ENCODE assay signal across 22 cellular contexts in genomic region chr11:59878482-59878881, GRCh38. TPM values are rescaled to one million over a fixed set of nuclear protein-coding genes. Genes with fewer than 3 reads are reported as not detected.
DNase-seq lines count a peak whose midpoint lies in the region; ATAC-seq, FAIRE-seq and TF ChIP-seq lines count a peak whose summit lies in the region.
"Had no signal": no experiment of that assay in that cellular context is flagged by ENCODE, and none has a peak within 500 bp of the region (broad histone marks: within the 10 kb centered on the region; RNA-seq: fewer than 3 reads in every experiment).

OOSP3 (plus strand) TSS chr11:59878782; CDS start chr11:59878809, 27 bp downstream.

- CTCF ChIA-PET in Calu3 (lab: Charles Lee) = no interaction called here
- CTCF ChIA-PET in endothelial cell of umbilical vein (lab: Charles Lee) = interaction anchor here (1.6 kb wide), 1 partner anchor 23 kb away, joined by 3 read pairs; no protein-coding TSS in a partner anchor

- peaks cover 10% of the 10 kb centered on the region for H3K9me2 ChIP-seq in GM23338 (ENCODE audit: insufficient read depth)

- H3F3A ChIP-seq in GM23338 (replicated peaks; ENCODE audit: low read depth) = no peaks in the 10 kb centered on the region

- BruUV-seq in Calu3 (replicated peaks; lab: Mats Ljungman, UMichigan) = no TSS peak
- BruUV-seq in endothelial cell of umbilical vein (replicated peaks; lab: Mats Ljungman, UMichigan) = no TSS peak

- dilution Hi-C loops in endothelial cell of umbilical vein (cut with MboI; ENCODE audit: extremely low pct_ligation_motif_present, low sequenced_read_pairs) = no loop called here

- TF ChIP-seq CTCF in Calu3 (IDR thresholded peaks at IDR 0.05; ENCODE audit: unreplicated experiment) (no peak), GM23338 (conservative IDR thresholded peaks at IDR 0.05; ENCODE audit: low read depth in 2 of 2) (no peak), endothelial cell of umbilical vein (IDR thresholded peaks at IDR 0.05; ENCODE audit: extremely low read depth in 1 of 2, insufficient read depth in 1 of 2, low read depth in 1 of 2, low read length in 2 of 2) (no peak), progenitor cell of endocrine pancreas (IDR thresholded peaks at IDR 0.05; ENCODE audit: unreplicated experiment) (no peak), gastroesophageal sphincter (IDR thresholded peaks at IDR 0.05) (no peak)

- H4K20me1 ChIP-seq in GM23338 (replicated peaks; ENCODE audit: insufficient read depth) = no peaks in the 10 kb centered on the region
- H4K20me1 ChIP-seq in endothelial cell of umbilical vein (replicated peaks; ENCODE audit: control insufficient read depth, extremely low read depth, insufficient read depth, low read length) = no peaks in the 10 kb centered on the region
- H4K20me1 ChIP-seq: BLaER1 had no signal

- H3K27me3 Mint-ChIP-seq in Calu3 (ENCODE audit: unreplicated experiment) (no peaks in the 10 kb centered on the region), GM23338 (ENCODE audit: insufficient read depth, low read depth, poor library complexity) (peaks cover 1% of the 10 kb centered on the region), progenitor cell of endocrine pancreas (no peaks in the 10 kb centered on the region)

- H3K9me3 ChIP-seq in endothelial cell of umbilical vein (replicated peaks; ENCODE audit: control insufficient read depth, insufficient read depth, low read length) (no peaks in the 10 kb centered on the region), gastroesophageal sphincter (no peaks in the 10 kb centered on the region)
- H3K9me3 ChIP-seq: BLaER1 had no signal

- TF ChIP-seq POLR2A in endothelial cell of umbilical vein (IDR thresholded peaks at IDR 0.05; ENCODE audit: low read depth, low read length) = no peak
- no peak for TF ChIP-seq POLR2A in gastroesophageal sphincter (IDR thresholded peaks at IDR 0.05)

- intact Hi-C loops in Calu3 (cut with micrococcal nuclease; ENCODE audit: unreplicated experiment) = loop anchor here (5.0 kb wide), 1 partner anchor 39 kb away; no protein-coding TSS in a partner anchor
- intact Hi-C loops in endothelial cell of umbilical vein (cut with micrococcal nuclease) = no loop called here

- H3K79me2 ChIP-seq in GM23338 (replicated peaks; ENCODE audit: insufficient read depth) = no peaks in the 10 kb centered on the region
- H3K79me2 ChIP-seq in endothelial cell of umbilical vein (ENCODE audit: control insufficient read depth, insufficient read depth, low read length) = no peaks in the 10 kb centered on the region

- no peaks in the 10 kb centered on the region for H3K27me3 ChIP-seq in GM23338 (ENCODE audit: insufficient read depth)
- H3K27me3 ChIP-seq in endothelial cell of umbilical vein (ENCODE audit: control insufficient read depth in 2 of 2, insufficient read depth in 2 of 2, low read length in 2 of 2) = no peaks in the 10 kb centered on the region
- no peaks in the 10 kb centered on the region for H3K27me3 ChIP-seq in gastroesophageal sphincter
- H3K27me3 ChIP-seq: BLaER1 had no signal

- H3K9ac ChIP-seq in endothelial cell of umbilical vein (replicated peaks; ENCODE audit: extremely low read depth, insufficient read depth, low read length) = no peak within 1 kb of the TSS
- H3K9ac ChIP-seq: BLaER1, GM23248 had no signal

- H3K4me1 ChIP-seq in GM23338 (ENCODE audit: insufficient read depth) (peaks cover 13% of the 10 kb centered on the region), endothelial cell of umbilical vein (ENCODE audit: control insufficient read depth, extremely low read depth, insufficient read depth, low read length) (no peaks in the 10 kb centered on the region), gastroesophageal sphincter (no peaks in the 10 kb centered on the region)
- H3K4me1 ChIP-seq: BLaER1 had no signal

- H2AFZ ChIP-seq in GM23338 (no peak within 1 kb of the TSS), endothelial cell of umbilical vein (ENCODE audit: low read depth, low read length) (peak within 1 kb of the TSS; percentile 2)
- H2AFZ ChIP-seq: GM23248 had no signal

- DNase-seq in Calu3 (no peak), GM23338 (ENCODE audit: low spot score) (no peak), endothelial cell of umbilical vein (ENCODE audit: low read depth, low spot score) (no peak), progenitor cell of endocrine pancreas (ENCODE audit: low spot score, unreplicated experiment) (no peak)
- DNase-seq in activated naive CD4-positive, alpha-beta T cell treated with Interleukin-2 at 50 U/mL for 16 hours = no peak
- DNase-seq: CD4-positive, alpha-beta memory T cell; DMS 273 treated with DMSO at 0.1 percent for 48 hours; DMS53; DND-41; GM23248; HCEC 1CT; KG1 had no signal

- 65 to 74% methylated on average over 4 of the region's 4 CpGs for WGBS in gastroesophageal sphincter (ENCODE audit: low coverage in 1 of 2), 2 donors

- TF ChIP-seq EP300 in gastroesophageal sphincter (IDR thresholded peaks at IDR 0.05) = no peak

- H3K4me3 ChIP-seq in GM23338 = no peak within 1 kb of the TSS
- no peak within 1 kb of the TSS for H3K4me3 ChIP-seq in endothelial cell of umbilical vein (replicated peaks in 1 of 3; ENCODE audit: insufficient read depth in 1 of 3, low read depth in 1 of 3, low read length in 3 of 3)
- no peak within 1 kb of the TSS for H3K4me3 ChIP-seq in gastroesophageal sphincter
- H3K4me3 ChIP-seq: BLaER1, GM23248 had no signal

- H3K4me2 ChIP-seq in GM23338 (peak within 1 kb of the TSS; percentile 18; the same call in 1 of the 2 replicates), endothelial cell of umbilical vein (ENCODE audit: insufficient read depth, low read length) (no peak within 1 kb of the TSS)
- H3K4me2 ChIP-seq: BLaER1 had no signal

- no peaks in the 10 kb centered on the region for H3K36me3 ChIP-seq in GM23338 (ENCODE audit: insufficient read depth)
- no peaks in the 10 kb centered on the region for H3K36me3 ChIP-seq in endothelial cell of umbilical vein (ENCODE audit: control insufficient read depth in 2 of 2, extremely low read depth in 1 of 2, insufficient read depth in 2 of 2, low read length in 2 of 2)
- H3K36me3 ChIP-seq in gastroesophageal sphincter = no peaks in the 10 kb centered on the region
- H3K36me3 ChIP-seq: BLaER1 had no signal

- no peak for ATAC-seq in GM23338
- ATAC-seq in GM19395 (IDR thresholded peaks at IDR 0.05; ENCODE audit: unreplicated experiment) = no peak
- ATAC-seq in gastroesophageal sphincter = no peak

- peak; percentile 59 for FAIRE-seq in endothelial cell of umbilical vein (lab: Jason Lieb, UNC)
- FAIRE-seq: G401.6, GM12891, GM19239, H54 had no signal

- no peak within 1 kb of the TSS for H3K4me3 Mint-ChIP-seq in Calu3 (ENCODE audit: low read depth, unreplicated experiment)
- no peak within 1 kb of the TSS for H3K4me3 Mint-ChIP-seq in GM23338
- no peak within 1 kb of the TSS for H3K4me3 Mint-ChIP-seq in progenitor cell of endocrine pancreas (ENCODE audit: low read depth)
- H3K4me3 Mint-ChIP-seq: CD14-positive monocyte; CD4-positive, alpha-beta memory T cell; IgD-negative memory B cell had no signal

- H3K27ac ChIP-seq in GM23338 (ENCODE audit: low read depth) (no peak within 1 kb of the TSS), endothelial cell of umbilical vein (ENCODE audit: insufficient read depth, low read depth, low read length) (no peak within 1 kb of the TSS), gastroesophageal sphincter (no peak within 1 kb of the TSS)
- H3K27ac ChIP-seq: BLaER1, GM23248, HL-60 had no signal

- POLR2A ChIA-PET in endothelial cell of umbilical vein (lab: Charles Lee) = no interaction called here

- H3K9me3 Mint-ChIP-seq in Calu3 (ENCODE audit: low read depth, unreplicated experiment) (no peaks in the 10 kb centered on the region), GM23338 (no peaks in the 10 kb centered on the region), progenitor cell of endocrine pancreas (ENCODE audit: low read depth) (no peaks in the 10 kb centered on the region)
- H3K9me3 Mint-ChIP-seq: IgD-negative memory B cell had no signal

- H3K36me3 Mint-ChIP-seq in Calu3 (ENCODE audit: insufficient read depth, unreplicated experiment) (peaks cover 7% of the 10 kb centered on the region), GM23338 (ENCODE audit: low read depth) (no peaks in the 10 kb centered on the region), progenitor cell of endocrine pancreas (ENCODE audit: insufficient read depth) (no peaks in the 10 kb centered on the region)
- H3K36me3 Mint-ChIP-seq: CD14-positive monocyte; CD4-positive, alpha-beta memory T cell; IgD-negative memory B cell had no signal

- H3K27ac Mint-ChIP-seq in Calu3 (ENCODE audit: unreplicated experiment) (peak within 1 kb of the TSS; percentile 4), GM23338 (no peak within 1 kb of the TSS), progenitor cell of endocrine pancreas (peak within 1 kb of the TSS; percentile 77)
- H3K27ac Mint-ChIP-seq: CD14-positive monocyte; CD4-positive, alpha-beta memory T cell had no signal

- peaks cover 40% of the 10 kb centered on the region for H3K4me1 Mint-ChIP-seq in Calu3 (ENCODE audit: low read depth, unreplicated experiment)
- peaks cover 16% of the 10 kb centered on the region for H3K4me1 Mint-ChIP-seq in GM23338
- peaks cover 46% of the 10 kb centered on the region for H3K4me1 Mint-ChIP-seq in progenitor cell of endocrine pancreas (ENCODE audit: low read depth)
- H3K4me1 Mint-ChIP-seq: CD14-positive monocyte; CD4-positive, alpha-beta memory T cell; IgD-negative memory B cell had no signal

- H3K9me1 ChIP-seq in endothelial cell of umbilical vein (replicated peaks; ENCODE audit: control insufficient read depth, extremely low read depth, insufficient read depth, low read length) = peaks cover 2% of the 10 kb centered on the region

TF ChIP-seq in GM23338, 12 proteins besides CTCF, POLR2A, EP300 and RAD21 (continues in another document):
- TF ChIP-seq STAT1 (IDR thresholded peaks at IDR 0.05; ENCODE audit: unreplicated experiment) = no peak
- no peak for TF ChIP-seq NANOG (IDR thresholded peaks at IDR 0.05; ENCODE audit: borderline replicate concordance)

TF ChIP-seq in endothelial cell of umbilical vein, 7 proteins besides CTCF, POLR2A, EP300 and RAD21 (continues in another document):
- no peak for TF ChIP-seq MYC (IDR thresholded peaks at IDR 0.05; ENCODE audit: low read depth, low read length)

RNA-seq across cellular contexts. Expression of gene OOSP3, which starts in this region (rescaled TPM):
- total RNA-seq in Calu3 (2022) (not detected in 2 replicates), endothelial cell of umbilical vein (not detected in 2 replicates), progenitor cell of endocrine pancreas (0.49 TPM in 1 of 2 replicates, not detected in the other), gastroesophageal sphincter (not detected)
- total RNA-seq in GM23338 (2014; rRNA removed; shearing (Covaris generic)) = not detected in 2 replicates
- polyA plus RNA-seq in GM23338 (2016; fragmentation: Nextera tagmentation; extraction: Ambion mirVana) (0.35 TPM in 1 of 2 replicates, not detected in the other), endothelial cell of umbilical vein (not detected in 2 replicates)
- 0.12 TPM in 1 of 2 replicates, not detected in the other for polyA plus RNA-seq in endothelial cell of umbilical vein (2011; cell fraction: cytosol; rRNA removed)
- 0.24 TPM in 1 of 2 replicates, not detected in the other for polyA plus RNA-seq in endothelial cell of umbilical vein (2011; cell fraction: nucleus; rRNA removed)
- not detected in 2 replicates for polyA plus RNA-seq in endothelial cell of umbilical vein (2012)
- polyA minus RNA-seq in endothelial cell of umbilical vein = 0.23 TPM in 1 of 2 replicates, not detected in the other
- not detected for polyA minus RNA-seq in endothelial cell of umbilical vein (2011; cell fraction: cytosol; rRNA and poly(A)+ RNA removed)
- polyA minus RNA-seq in endothelial cell of umbilical vein (2011; cell fraction: nucleus; rRNA and poly(A)+ RNA removed) = 0.77 and 0.91 TPM in 2 replicates
- total RNA-seq: CD4-positive, alpha-beta memory T cell; GM23248 had no signal
- polyA plus RNA-seq: CD14-positive monocyte; CD4-positive, alpha-beta memory T cell; GM23248; IgD-negative memory B cell had no signal
